In the genomic region with DNA sequence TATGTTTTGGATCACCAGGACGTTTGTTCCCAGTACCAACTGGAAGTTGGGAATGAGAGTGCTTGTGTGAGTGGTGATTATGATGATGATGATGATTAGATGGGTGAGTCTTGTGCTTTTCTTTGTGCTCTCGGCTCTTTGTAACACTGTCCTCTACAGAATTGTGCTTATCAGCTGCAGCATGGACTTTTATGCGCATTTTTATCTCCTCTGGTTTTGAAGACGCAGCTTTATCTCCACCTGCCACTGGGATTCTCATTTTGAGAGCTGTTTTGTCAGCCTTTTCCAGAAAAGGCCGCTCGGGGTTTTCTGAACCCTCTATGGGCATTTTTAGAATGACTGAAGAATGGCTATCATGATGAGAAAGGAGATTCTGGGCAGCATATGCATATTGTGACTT, we compare ENCODE assay signal across 25 cellular contexts.
"Had no signal": no experiment of that assay in that cellular context is flagged by ENCODE, and none has a peak within 500 bp of the region (broad histone marks: within the 10 kb centered on the region; RNA-seq: fewer than 3 reads in every experiment).

No MANE protein-coding gene starts in this region.

- H3K4me2 ChIP-seq: neural progenitor cell had no signal

- H3K27me3 ChIP-seq: heart left ventricle, neural progenitor cell, testis, transverse colon had no signal

- H3K9me3 ChIP-seq: heart left ventricle, testis, transverse colon had no signal

- H3K4me3 ChIP-seq: heart left ventricle, neural progenitor cell, testis, transverse colon had no signal

- H3K27ac ChIP-seq: heart left ventricle, neural progenitor cell, testis, transverse colon had no signal

- H3K4me1 Mint-ChIP-seq: neural progenitor cell had no signal

- H3K9me3 Mint-ChIP-seq: activated CD4-positive, alpha-beta memory T cell treated with anti-CD3 and anti-CD28 coated beads, Interleukin-2, amount 10 ng/mL, durations not matched to agents 7 days and 5 days; activated CD4-positive, alpha-beta T cell treated with anti-CD3 and anti-CD28 coated beads, Interleukin-2, amount 10 ng/mL, durations not matched to agents 7 days and 5 days; activated naive CD4-positive, alpha-beta T cell treated with anti-CD3 and anti-CD28 coated beads for 36 hours; effector memory CD8-positive, alpha-beta T cell; natural killer cell; neural progenitor cell; T-cell had no signal

- H3K4me3 Mint-ChIP-seq: activated CD4-positive, alpha-beta memory T cell treated with anti-CD3 and anti-CD28 coated beads, Interleukin-2, amount 10 ng/mL, durations not matched to agents 7 days and 5 days; activated CD4-positive, alpha-beta T cell treated with anti-CD3 and anti-CD28 coated beads, Interleukin-2, amount 10 ng/mL, durations not matched to agents 7 days and 5 days; activated naive CD4-positive, alpha-beta T cell treated with anti-CD3 and anti-CD28 coated beads for 36 hours; effector memory CD8-positive, alpha-beta T cell; natural killer cell; neural progenitor cell; T-cell had no signal

- ATAC-seq: effector memory CD8-positive, alpha-beta T cell; esophagus mucosa; heart left ventricle; natural killer cell; right cardiac atrium; stimulated activated naive CD8-positive, alpha-beta T cell treated with anti-CD3 and anti-CD28 coated beads, Interleukin-15, Interleukin-2, amounts not matched to agents 100 U/mL and 50 U/mL, for 24 hours; T-cell had no signal

- H3K9ac ChIP-seq: neural progenitor cell had no signal

- H2AFZ ChIP-seq: neural progenitor cell had no signal

- DNase-seq: activated CD4-positive, alpha-beta memory T cell treated with anti-CD3 and anti-CD28 coated beads, Interleukin-2, amount 10 ng/mL, durations not matched to agents 7 days and 5 days; activated CD4-positive, alpha-beta T cell treated with anti-CD3 and anti-CD28 coated beads for 1 hour; activated CD4-positive, alpha-beta T cell treated with anti-CD3 and anti-CD28 coated beads, Interleukin-2, amount 10 ng/mL, durations not matched to agents 7 days and 5 days; activated CD8-positive, alpha-beta memory T cell treated with anti-CD3 and anti-CD28 coated beads, Interleukin-2, amount 50 U/mL, for 48 hours; activated effector memory CD4-positive, alpha-beta T cell treated with anti-CD3 and anti-CD28 coated beads, Interleukin-2, amount 50 U/mL, for 16 hours; activated naive CD4-positive, alpha-beta T cell treated with anti-CD3 and anti-CD28 coated beads for 36 hours; amniotic stem cell; caudate nucleus; cortex of kidney; effector memory CD8-positive, alpha-beta T cell; foreskin fibroblast; heart left ventricle; hypothalamus; mesenchymal stem cell; natural killer cell; occipital lobe; right cardiac atrium; stimulated activated CD4-positive, alpha-beta T cell treated with anti-CD3 and anti-CD28 coated beads, Interleukin-15, amount 100 ng/mL, for 24 hours; stimulated activated CD4-positive, alpha-beta T cell treated with anti-CD3 and anti-CD28 coated beads, Interleukin-2, amount 100 ng/mL, for 24 hours; stimulated activated naive CD8-positive, alpha-beta T cell treated with anti-CD3 and anti-CD28 coated beads, Interleukin-15, Interleukin-2, amounts not matched to agents 100 U/mL and 50 U/mL, for 24 hours; T-cell; testis; transverse colon had no signal

- H3K27ac Mint-ChIP-seq: activated CD4-positive, alpha-beta memory T cell treated with anti-CD3 and anti-CD28 coated beads, Interleukin-2, amount 10 ng/mL, durations not matched to agents 7 days and 5 days; activated CD4-positive, alpha-beta T cell treated with anti-CD3 and anti-CD28 coated beads, Interleukin-2, amount 10 ng/mL, durations not matched to agents 7 days and 5 days; natural killer cell; neural progenitor cell; T-cell had no signal

- H3K4me1 ChIP-seq: neural progenitor cell, testis had no signal

- H3K27me3 Mint-ChIP-seq: activated CD4-positive, alpha-beta memory T cell treated with anti-CD3 and anti-CD28 coated beads, Interleukin-2, amount 10 ng/mL, durations not matched to agents 7 days and 5 days; activated CD4-positive, alpha-beta T cell treated with anti-CD3 and anti-CD28 coated beads, Interleukin-2, amount 10 ng/mL, durations not matched to agents 7 days and 5 days; effector memory CD8-positive, alpha-beta T cell; T-cell had no signal
